Comparison of ENCODE assay signal across 27 cellular contexts in the genomic region with DNA sequence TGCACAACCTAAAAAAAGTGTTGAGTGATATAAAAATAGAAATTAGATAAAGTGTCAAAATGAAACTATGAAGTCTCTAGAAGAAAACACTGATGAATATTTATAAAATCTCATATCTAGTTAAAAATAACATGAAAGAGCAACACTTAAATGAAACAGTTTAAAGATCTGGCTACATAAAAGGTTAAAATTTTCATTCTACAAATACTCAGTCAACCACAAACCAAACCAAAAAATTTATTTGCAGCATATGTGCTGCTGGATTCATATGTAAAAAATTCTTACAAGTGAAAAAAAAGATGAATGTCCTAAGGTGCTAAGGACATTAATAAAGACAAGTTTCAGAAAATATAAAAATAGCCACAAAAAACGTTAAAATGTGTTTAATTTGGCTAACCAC.
"Had no signal": no experiment of that assay in that cellular context is flagged by ENCODE, and none has a peak within 500 bp of the region (broad histone marks: within the 10 kb centered on the region; RNA-seq: fewer than 3 reads in every experiment).

No MANE protein-coding gene starts in this region.

- FAIRE-seq: urothelium cell line had no signal

- H3K27ac ChIP-seq: stomach, suprapubic skin, testis, thoracic aorta, thyroid gland, tibial artery, tibial nerve, transverse colon, upper lobe of left lung, upper lobe of right lung, uterus, vagina had no signal

- H3K4me3 ChIP-seq: stomach, suprapubic skin, testis, thoracic aorta, thyroid gland, tibial artery, tibial nerve, transverse colon, upper lobe of left lung, upper lobe of right lung, uterus, vagina had no signal

- DNase-seq: stimulated activated CD4-positive, alpha-beta T cell treated with anti-CD3 and anti-CD28 coated beads, Interleukin-2, amount 100 ng/mL, for 48 hours; stimulated activated CD4-positive, alpha-beta T cell treated with anti-CD3 and anti-CD28 coated beads, Interleukin-4, amount 100 ng/mL, for 1 hour; stimulated activated CD4-positive, alpha-beta T cell treated with anti-CD3 and anti-CD28 coated beads, Interleukin-4, amount 100 ng/mL, for 24 hours; stimulated activated CD4-positive, alpha-beta T cell treated with anti-CD3 and anti-CD28 coated beads, Interleukin-4, amount 100 ng/mL, for 4 hours; stimulated activated CD8-positive, alpha-beta memory T cell treated with anti-CD3 and anti-CD28 coated beads, Interleukin-4, amount 100 ng/mL, for 48 hours; stimulated activated naive B cell treated with anti-CD40 and anti-IgM and Interleukin-4, amounts not matched to agents 10 μg/mL and 1 μg/mL and 100 μg/mL, for 72 hours; stimulated activated naive CD4-positive, alpha-beta T cell; stimulated activated naive CD4-positive, alpha-beta T cell treated with Interleukin-2 at 50 U/mL for 16 hours; stimulated activated naive CD8-positive, alpha-beta T cell treated with anti-CD3 and anti-CD28 coated beads, Interleukin-15, amount 100 ng/mL, for 72 hours; stimulated activated naive CD8-positive, alpha-beta T cell treated with anti-CD3 and anti-CD28 coated beads, Interleukin-15, Interleukin-2, amounts not matched to agents 100 U/mL and 50 U/mL, for 24 hours; stomach; substantia nigra; testis; thyroid gland; tibial artery; transverse colon; trophoblast cell; upper lobe of left lung; upper lobe of right lung; uterus had no signal

- H3K36me3 ChIP-seq: stomach, suprapubic skin, thoracic aorta, thyroid gland, tibial artery, tibial nerve, transverse colon, upper lobe of left lung, upper lobe of right lung, uterus, vagina had no signal

- H3K27me3 ChIP-seq: stomach, suprapubic skin, testis, thyroid gland, tibial artery, tibial nerve, transverse colon, upper lobe of left lung, upper lobe of right lung, uterus, vagina had no signal

- H3K4me1 ChIP-seq: stomach, suprapubic skin, testis, thyroid gland, tibial artery, tibial nerve, transverse colon, upper lobe of left lung, upper lobe of right lung, uterus, vagina had no signal

- ATAC-seq: stimulated activated effector memory CD8-positive, alpha-beta T cell treated with anti-CD3 and anti-CD28 coated beads, Interleukin-12 subunit alpha, Interleukin-12 subunit beta, amount 100 ng/mL, for 72 hours; stimulated activated memory B cell treated with anti-CD40 and anti-IgM and Interleukin-4, amounts not matched to agents 10 μg/mL and 1 μg/mL and 100 μg/mL, for 72 hours; stimulated activated naive B cell treated with anti-CD40 and anti-IgM and Interleukin-4, amounts not matched to agents 10 μg/mL and 1 μg/mL and 100 μg/mL, for 72 hours; stimulated activated naive CD8-positive, alpha-beta T cell treated with anti-CD3 and anti-CD28 coated beads, Interleukin-15, amount 100 ng/mL, for 72 hours; stimulated activated naive CD8-positive, alpha-beta T cell treated with anti-CD3 and anti-CD28 coated beads, Interleukin-15, Interleukin-2, amounts not matched to agents 100 U/mL and 50 U/mL, for 24 hours; upper lobe of right lung had no signal

- H3K9me3 ChIP-seq: stomach, suprapubic skin, testis, thoracic aorta, thyroid gland, transverse colon, upper lobe of left lung, upper lobe of right lung, uterus, vagina had no signal
